Comparison of ENCODE assay signal across 8 cellular contexts in genomic region chr22:36507518-36508010, GRCh38. TPM values are rescaled to one million over a fixed set of nuclear protein-coding genes. Genes with fewer than 3 reads are reported as not detected.
DNase-seq lines count a peak whose midpoint lies in the region; TF ChIP-seq lines count a peak whose summit lies in the region.

No MANE protein-coding gene starts in this region.

- H3K4me1 Mint-ChIP-seq in nephron = peaks cover 17% of the 10 kb centered on the region

- H3K27me3 Mint-ChIP-seq in nephron (ENCODE audit: low read depth) = no peaks in the 10 kb centered on the region

- peak overlapping the region; percentile 48 to 84 (median 67) for H3K27ac Mint-ChIP-seq in nephron

- DNase-seq in AG10803 (ENCODE audit: low read depth) = no peak
- no peak for DNase-seq in Karpas-422
- no peak for DNase-seq in choroid plexus epithelial cell (ENCODE audit: low read depth)
- no peak for DNase-seq in GDM1 (lab: John Stamatoyannopoulos, UW)
- DNase-seq in NCI-H748 treated with DMSO at 0.1 percent for 48 hours (lab: John Stamatoyannopoulos, UW) = no peak
- no peak for DNase-seq in NCI-H82 (lab: John Stamatoyannopoulos, UW)
- no peak for DNase-seq in NCI-H2107 treated with DMSO at 0.1 percent for 48 hours (lab: John Stamatoyannopoulos, UW; ENCODE audit: unreplicated experiment)

- TF ChIP-seq CTCF in AG10803 (conservative IDR thresholded peaks at IDR 0.05; ENCODE audit: low read length) (no peak), choroid plexus epithelial cell (conservative IDR thresholded peaks at IDR 0.05; ENCODE audit: low read depth, low read length) (no peak), nephron (IDR thresholded peaks at IDR 0.05; ENCODE audit: unreplicated experiment in 3 of 3) (no peak)

- peak overlapping the region; percentile 26 to 80 (median 73) for H3K4me3 Mint-ChIP-seq in nephron

- peaks cover 16% of the 10 kb centered on the region for H3K4me1 ChIP-seq in Karpas-422 (ENCODE audit: low read length)

- peaks cover 19% of the 10 kb centered on the region for H3K36me3 ChIP-seq in Karpas-422 (ENCODE audit: insufficient read depth, low read length)

- peak overlapping the region; percentile 64 for H3K4me3 ChIP-seq in AG10803 (ENCODE audit: low read length)
- peak overlapping the region; percentile 62; the same call in 1 of the 2 replicates for H3K4me3 ChIP-seq in Karpas-422 (ENCODE audit: low read length)
- H3K4me3 ChIP-seq in choroid plexus epithelial cell (ENCODE audit: low read depth, low read length) = peak overlapping the region; percentile 66

- H3K9me2 ChIP-seq in Karpas-422 (replicated peaks; ENCODE audit: insufficient read depth, low read length) = no peaks in the 10 kb centered on the region

- peak overlapping the region; percentile 54 for H3K9ac ChIP-seq in Karpas-422 (ENCODE audit: low read length)

- H2AFZ ChIP-seq in Karpas-422 (ENCODE audit: low read length) = no peak overlapping the region

- no peaks in the 10 kb centered on the region for H3K9me3 ChIP-seq in Karpas-422 (ENCODE audit: low read length)

- no peak overlapping the region for H3K27ac ChIP-seq in Karpas-422 (ENCODE audit: low read length)

- peaks cover 10% of the 10 kb centered on the region for H4K20me1 ChIP-seq in Karpas-422 (ENCODE audit: insufficient read depth, low read depth, low read length)

- H3K9me3 Mint-ChIP-seq in nephron = no peaks in the 10 kb centered on the region

- 0 out of 2 replicates have a peak, but pooled peaks cover 3% of the 10 kb centered on the region for H3K79me2 ChIP-seq in Karpas-422 (ENCODE audit: low read length)

- no peaks in the 10 kb centered on the region for H3K27me3 ChIP-seq in Karpas-422 (ENCODE audit: low read length)

- peaks cover 35% of the 10 kb centered on the region for H3K36me3 Mint-ChIP-seq in nephron (ENCODE audit: low read depth)

- peak overlapping the region; percentile 59 for H3K4me2 ChIP-seq in Karpas-422 (ENCODE audit: low read depth, low read length, poor library complexity, severe bottlenecking)

RNA-seq across cellular contexts. Expression of gene FOXRED2, which starts 0.7 kb away (rescaled TPM):
- total RNA-seq in Karpas-422 (2014; rRNA removed; shearing (Covaris generic); ENCODE audit: low replicate concordance) = 4.8 and 9.9 TPM in 2 replicates

RNA-seq across cellular contexts. Expression of gene EIF3D, which starts 21.4 kb away (rescaled TPM):
- 481 and 566 TPM in 2 replicates for total RNA-seq in Karpas-422 (2014; rRNA removed; shearing (Covaris generic); ENCODE audit: low replicate concordance)

RNA-seq across cellular contexts. Expression of gene TXN2, which starts 26.1 kb away (rescaled TPM):
- 26.7 and 45.4 TPM in 2 replicates for total RNA-seq in Karpas-422 (2014; rRNA removed; shearing (Covaris generic); ENCODE audit: low replicate concordance)
